Comparison of ENCODE assay signal across 21 cellular contexts in the genomic region with DNA sequence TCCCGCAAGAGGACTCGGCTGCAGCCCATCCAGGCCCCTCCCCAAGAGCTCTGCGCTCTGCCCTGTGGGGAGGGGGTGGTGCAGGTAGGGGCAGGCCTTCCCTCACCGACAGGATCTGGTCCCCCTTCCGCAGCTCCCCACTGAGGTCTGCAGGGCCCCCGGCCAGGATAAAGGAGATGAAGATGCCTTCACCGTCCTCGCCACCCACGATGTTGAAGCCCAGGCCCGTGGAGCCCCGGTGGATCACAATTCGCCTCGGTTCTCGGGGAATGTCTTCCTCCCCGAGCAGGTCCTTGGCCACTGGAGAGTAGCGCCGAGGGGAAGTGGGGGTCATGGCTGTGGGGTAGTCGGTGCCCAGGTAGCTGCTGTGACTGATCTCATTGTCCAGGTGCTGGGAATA. TPM values are rescaled to one million over a fixed set of nuclear protein-coding genes. Genes with fewer than 3 reads are reported as not detected.
A peak's percentile ranks its signal among the peaks of the same experiment; 100 is the strongest.
DNase-seq lines count a peak whose midpoint lies in the region; ATAC-seq, FAIRE-seq and TF ChIP-seq lines count a peak whose summit lies in the region.
"Had no signal": no experiment of that assay in that cellular context is flagged by ENCODE, and none has a peak within 500 bp of the region (broad histone marks: within the 10 kb centered on the region; RNA-seq: fewer than 3 reads in every experiment).

No MANE protein-coding gene starts in this region.

- H4K12ac ChIP-seq in trophoblast cell (ENCODE audit: low read depth, low read length): no peak overlapping the region

- no peak overlapping the region for H3K23ac ChIP-seq in trophoblast cell (ENCODE audit: low read length)

- 83% methylated on average over 2 of the region's 18 CpGs for WGBS in right lobe of liver (ENCODE audit: insufficient coverage, low coverage, low lambda C conversion rate, missing lambda C conversion rate)
- 86% methylated on average over 17 of the region's 18 CpGs for WGBS in HepG2 (ENCODE audit: low lambda C conversion rate)
- no CpG with 5 or more reads among the region's 18 CpGs for WGBS in trophoblast cell (ENCODE audit: extremely low coverage, insufficient coverage, insufficient read length)

- no peak overlapping the region for H2BK120ac ChIP-seq in trophoblast cell (ENCODE audit: insufficient read depth, low read length, poor library complexity)

- H2AFZ ChIP-seq in HepG2 (ENCODE audit: low read length) (no peak overlapping the region), trophoblast cell (ENCODE audit: insufficient read depth, low read length, poor library complexity) (no peak overlapping the region)
- H2AFZ ChIP-seq: GM23248 had no signal

- H2AK5ac ChIP-seq in trophoblast cell (ENCODE audit: low read length): no peak overlapping the region

- FAIRE-seq in HepG2 (lab: Jason Lieb, UNC): no peak
- FAIRE-seq: A204.1, D721Med, G401.6, GM12891, GM19239 had no signal

- peak overlapping the region; percentile 49 for H3K4me3 Mint-ChIP-seq in endothelial cell (ENCODE audit: unreplicated experiment)
- H3K4me3 Mint-ChIP-seq: CD4-positive, alpha-beta T cell; IgD-negative memory B cell had no signal

- H3K4me1 ChIP-seq in right lobe of liver (no peaks in the 10 kb centered on the region), HepG2 (ENCODE audit: insufficient read depth, low read length) (peaks cover 5% of the 10 kb centered on the region), trophoblast cell (ENCODE audit: control insufficient read depth in 1 of 2, insufficient read depth in 2 of 2, low read length in 2 of 2) (no peaks in the 10 kb centered on the region)

- DNase-seq in right lobe of liver (peak in 2 of 3 donors; percentile 40 to 43), HepG2 (ENCODE audit: low spot score) (no peak), WERI-Rb-1 (no peak), endothelial cell (ENCODE audit: low spot score) (no peak), germinal center (ENCODE audit: low spot score) (no peak), trophoblast cell (no peak)
- DNase-seq: ACHN; AML-193; Caco-2; CD4-positive, alpha-beta T cell; GM23248; HCEC 1CT had no signal

- no peaks in the 10 kb centered on the region for H4K20me1 ChIP-seq in HepG2 (ENCODE audit: insufficient read depth, low read length)

- H3K36me3 ChIP-seq in right lobe of liver (no peaks in the 10 kb centered on the region), HepG2 (replicated peaks in 1 of 2; ENCODE audit: control insufficient read depth in 1 of 2, insufficient read depth in 2 of 2, low read length in 2 of 2) (no peaks in the 10 kb centered on the region), WERI-Rb-1 (peaks cover 99% of the 10 kb centered on the region), trophoblast cell (ENCODE audit: control insufficient read depth in 1 of 2, insufficient read depth in 2 of 2, low read length in 2 of 2) (peaks cover 41 to 46% of the 10 kb centered on the region in 2 experiments)

- no peak overlapping the region for H3K4me3 ChIP-seq in right lobe of liver
- H3K4me3 ChIP-seq in HepG2 (replicated peaks in 1 of 3; ENCODE audit: insufficient read depth in 1 of 3, low read depth in 2 of 3, low read length in 3 of 3): no peak overlapping the region
- H3K4me3 ChIP-seq in WERI-Rb-1 (ENCODE audit: low read depth, low read length): no peak overlapping the region
- no peak overlapping the region for H3K4me3 ChIP-seq in trophoblast cell (ENCODE audit: low read depth, low read length)
- H3K4me3 ChIP-seq: GM23248 had no signal

- H3K27ac Mint-ChIP-seq in endothelial cell (ENCODE audit: unreplicated experiment): no peak overlapping the region
- H3K27ac Mint-ChIP-seq: CD4-positive, alpha-beta T cell; IgD-negative memory B cell had no signal

- CTCF ChIA-PET in HepG2 (lab: Yijun Ruan, JAX; ENCODE audit: low intra/inter-chr PET ratio, low total read pairs): no interaction called here

- H3K4me2 ChIP-seq in HepG2 (ENCODE audit: low read depth, low read length) (no peak overlapping the region), trophoblast cell (ENCODE audit: low read length) (no peak overlapping the region)

- no peaks in the 10 kb centered on the region for H3K27me3 ChIP-seq in right lobe of liver
- H3K27me3 ChIP-seq in HepG2 (ENCODE audit: control insufficient read depth in 1 of 2, insufficient read depth in 2 of 2, low read length in 2 of 2): no peaks in the 10 kb centered on the region
- no peaks in the 10 kb centered on the region for H3K27me3 ChIP-seq in WERI-Rb-1 (ENCODE audit: insufficient read depth, low read depth, severe bottlenecking)
- no peaks in the 10 kb centered on the region for H3K27me3 ChIP-seq in trophoblast cell (ENCODE audit: insufficient read depth, low read length)

- H3K9me3 ChIP-seq in right lobe of liver (no peaks in the 10 kb centered on the region), HepG2 (ENCODE audit: low read length) (no peaks in the 10 kb centered on the region), WERI-Rb-1 (ENCODE audit: severe bottlenecking) (no peaks in the 10 kb centered on the region), trophoblast cell (ENCODE audit: insufficient read depth, low read depth, low read length) (no peaks in the 10 kb centered on the region)
- H3K9me3 ChIP-seq: Caco-2 had no signal

- H3K4ac ChIP-seq in trophoblast cell (ENCODE audit: low read depth, low read length): no peak overlapping the region

- POLR2A ChIA-PET in HepG2 (lab: Yijun Ruan, JAX): no interaction called here

- no TSS peak for BruUV-seq in HepG2 (replicated peaks; lab: Mats Ljungman, UMichigan)

- H3K36me3 Mint-ChIP-seq in endothelial cell (ENCODE audit: low read depth, unreplicated experiment): peaks cover 38% of the 10 kb centered on the region

- no peak for TF ChIP-seq RAD21 in HepG2 (CRISPR knock-in tag; IDR thresholded peaks at IDR 0.05)

- H3K14ac ChIP-seq in trophoblast cell (ENCODE audit: low read length): no peak overlapping the region

- H3K9me3 Mint-ChIP-seq in endothelial cell (ENCODE audit: unreplicated experiment): no peaks in the 10 kb centered on the region
- H3K9me3 Mint-ChIP-seq: CD4-positive, alpha-beta T cell had no signal

- no peaks in the 10 kb centered on the region for H3K79me1 ChIP-seq in trophoblast cell (ENCODE audit: low read length)

- H4K8ac ChIP-seq in trophoblast cell (ENCODE audit: low read depth, low read length): no peak overlapping the region

- in situ Hi-C loops in HepG2 (cut with HindIII; ENCODE audit: extremely low pct_ligation_motif_present, low pct_unique_long_range_greater_than_20kb): no loop called here

- H3K18ac ChIP-seq in trophoblast cell (ENCODE audit: low read length): no peak overlapping the region

- H3K27me3 Mint-ChIP-seq in endothelial cell (ENCODE audit: unreplicated experiment): peaks cover 12% of the 10 kb centered on the region
- H3K27me3 Mint-ChIP-seq: CD4-positive, alpha-beta T cell; IgD-negative memory B cell had no signal

- H3K9ac ChIP-seq in HepG2 (ENCODE audit: insufficient read depth, low read depth, low read length) (no peak overlapping the region), trophoblast cell (ENCODE audit: low read length) (no peak overlapping the region)
- H3K9ac ChIP-seq: GM23248 had no signal

- TF ChIP-seq EP300 in HepG2 (IDR thresholded peaks at IDR 0.05; ENCODE audit: low read depth in 2 of 2, low read length in 2 of 2): no peak
- TF ChIP-seq EP300 in HepG2 (CRISPR knock-in tag; IDR thresholded peaks at IDR 0.05; ENCODE audit: borderline replicate concordance): no peak

- no peak overlapping the region for H2BK5ac ChIP-seq in trophoblast cell (ENCODE audit: low read depth, low read length, poor library complexity)

- no peak for ATAC-seq in right lobe of liver
- no peak for ATAC-seq in HepG2
- no peak for ATAC-seq in HG03045 (IDR thresholded peaks at IDR 0.05; ENCODE audit: unreplicated experiment)

- no peaks in the 10 kb centered on the region for H3K79me2 ChIP-seq in HepG2 (ENCODE audit: insufficient read depth, low read length)
- no peaks in the 10 kb centered on the region for H3K79me2 ChIP-seq in trophoblast cell (ENCODE audit: control insufficient read depth, insufficient read depth, low read length, poor library complexity)

- TF ChIP-seq POLR2A in right lobe of liver (IDR thresholded peaks at IDR 0.05): no peak
- TF ChIP-seq POLR2A in HepG2 (IDR thresholded peaks at IDR 0.05; ENCODE audit: insufficient read depth in 1 of 2, low read depth in 2 of 2, low read length in 2 of 2): no peak

- no peak overlapping the region for H2BK12ac ChIP-seq in trophoblast cell (ENCODE audit: low read length)

- intact Hi-C loops in right lobe of liver (cut with DNase I): no loop called here
- intact Hi-C loops in HepG2 (cut with micrococcal nuclease; ENCODE audit: unreplicated experiment): no loop called here

- H3K27ac ChIP-seq in right lobe of liver (no peak overlapping the region), HepG2 (ENCODE audit: extremely low read length, insufficient read depth, low read length) (no peak overlapping the region), WERI-Rb-1 (peak overlapping the region; percentile 28), trophoblast cell (ENCODE audit: low read depth, low read length) (no peak overlapping the region)
- H3K27ac ChIP-seq: C4-2B, GM23248, HL-60 had no signal

- H3K4me1 Mint-ChIP-seq in endothelial cell (ENCODE audit: unreplicated experiment): peaks cover 3% of the 10 kb centered on the region
- H3K4me1 Mint-ChIP-seq: IgD-negative memory B cell had no signal

- no peak for TF ChIP-seq CTCF in right lobe of liver (IDR thresholded peaks at IDR 0.05)
- TF ChIP-seq CTCF in HepG2 (CRISPR knock-in tag; IDR thresholded peaks at IDR 0.05): no peak
- TF ChIP-seq CTCF in WERI-Rb-1 (IDR thresholded peaks at IDR 0.05; ENCODE audit: low read depth, low read length): no peak
- no peak for TF ChIP-seq CTCF in endothelial cell (IDR thresholded peaks at IDR 0.05; ENCODE audit: unreplicated experiment)

- H4K91ac ChIP-seq in trophoblast cell (ENCODE audit: low read depth, low read length): no peak overlapping the region

RNA-seq across cellular contexts. Expression of gene ASGR1, which starts 17.5 kb away (rescaled TPM):
- total RNA-seq in right lobe of liver (100 to 1,000 TPM; 399 to 624 (median 417) TPM), HepG2 (2016; rRNA removed; fragmentation: Illumina TruSeq; extraction: Trizol) (156 and 353 TPM in 2 replicates), endothelial cell (ENCODE audit: unreplicated experiment) (23.9 TPM)
- total RNA-seq in HepG2 (2016; cell fraction: cytosol; rRNA removed; fragmentation: Illumina TruSeq; extraction: Trizol; ENCODE audit: low read depth): 114 and 140 TPM in 2 replicates
- total RNA-seq in HepG2 (2016; cell fraction: insoluble cytoplasmic fraction; rRNA removed; fragmentation: Illumina TruSeq; extraction: Trizol): 143 and 370 TPM in 2 replicates
- 141 and 170 TPM in 2 replicates for total RNA-seq in HepG2 (2016; cell fraction: membrane; rRNA removed; fragmentation: Illumina TruSeq; extraction: Trizol)
- 259 and 311 TPM in 2 replicates for total RNA-seq in HepG2 (2016; cell fraction: nucleus; rRNA removed; fragmentation: Illumina TruSeq; extraction: Trizol)
- polyA plus RNA-seq in HepG2 (2011; rRNA removed): 796 and 885 TPM in 2 replicates
- polyA plus RNA-seq in HepG2 (2011; cell fraction: cytosol; rRNA removed): 756 and 1,094 TPM in 2 replicates
- polyA plus RNA-seq in HepG2 (2011; cell fraction: nucleus; rRNA removed): 1,952 and 2,162 TPM in 2 replicates
- 455 and 483 TPM in 2 replicates for polyA plus RNA-seq in HepG2 (2012)
- 105 and 129 TPM in 2 replicates for polyA plus RNA-seq in HepG2 (2016; cell fraction: cytosol; fragmentation: Illumina TruSeq; extraction: Trizol; ENCODE audit: low read depth)
- 167 and 180 TPM in 2 replicates for polyA plus RNA-seq in HepG2 (2016; cell fraction: insoluble cytoplasmic fraction; fragmentation: Illumina TruSeq; extraction: Trizol; ENCODE audit: low read depth)
- 121 and 143 TPM in 2 replicates for polyA plus RNA-seq in HepG2 (2016; cell fraction: membrane; fragmentation: Illumina TruSeq; extraction: Trizol; ENCODE audit: low read depth)
- polyA plus RNA-seq in HepG2 (2016; cell fraction: nucleus; fragmentation: Illumina TruSeq; extraction: Trizol; ENCODE audit: insufficient read depth, low read depth): 760 and 778 TPM in 2 replicates
- 0.19 and 386 TPM in 2 replicates for polyA minus RNA-seq in HepG2 (2011; rRNA and poly(A)+ RNA removed; ENCODE audit: low replicate concordance)
- polyA minus RNA-seq in HepG2 (2011; cell fraction: cytosol; rRNA and poly(A)+ RNA removed): 254 and 269 TPM in 2 replicates
- polyA minus RNA-seq in HepG2 (2011; cell fraction: nucleus; rRNA and poly(A)+ RNA removed): 141 and 153 TPM in 2 replicates
- polyA plus RNA-seq in trophoblast cell (2013): 5.7 and 5.9 TPM in 2 replicates

RNA-seq across cellular contexts. Expression of gene DLG4, which starts 23.0 kb away (rescaled TPM):
- total RNA-seq in right lobe of liver: 1 to 10 TPM; 3.0 to 6.4 (median 4.1) TPM
- 0.25 and 0.71 TPM in 2 replicates for total RNA-seq in HepG2 (2016; rRNA removed; fragmentation: Illumina TruSeq; extraction: Trizol)
- total RNA-seq in HepG2 (2016; cell fraction: cytosol; rRNA removed; fragmentation: Illumina TruSeq; extraction: Trizol; ENCODE audit: low read depth): under 0.01 TPM in 1 of 2 replicates, not detected in the other
- total RNA-seq in HepG2 (2016; cell fraction: insoluble cytoplasmic fraction; rRNA removed; fragmentation: Illumina TruSeq; extraction: Trizol): 0.40 and 0.69 TPM in 2 replicates
- 0.40 and 0.52 TPM in 2 replicates for total RNA-seq in HepG2 (2016; cell fraction: membrane; rRNA removed; fragmentation: Illumina TruSeq; extraction: Trizol)
- total RNA-seq in HepG2 (2016; cell fraction: nucleus; rRNA removed; fragmentation: Illumina TruSeq; extraction: Trizol): 1.3 and 1.6 TPM in 2 replicates
- 3.9 and 4.3 TPM in 2 replicates for polyA plus RNA-seq in HepG2 (2011; rRNA removed)
- 1.1 and 2.0 TPM in 2 replicates for polyA plus RNA-seq in HepG2 (2011; cell fraction: cytosol; rRNA removed)
- polyA plus RNA-seq in HepG2 (2011; cell fraction: nucleus; rRNA removed): 22.1 and 26.3 TPM in 2 replicates
- polyA plus RNA-seq in HepG2 (2012): 3.7 and 4.4 TPM in 2 replicates
- 0.18 and 0.33 TPM in 2 replicates for polyA plus RNA-seq in HepG2 (2016; cell fraction: cytosol; fragmentation: Illumina TruSeq; extraction: Trizol; ENCODE audit: low read depth)
- polyA plus RNA-seq in HepG2 (2016; cell fraction: insoluble cytoplasmic fraction; fragmentation: Illumina TruSeq; extraction: Trizol; ENCODE audit: low read depth): 0.32 and 0.49 TPM in 2 replicates
- 0.53 and 0.70 TPM in 2 replicates for polyA plus RNA-seq in HepG2 (2016; cell fraction: membrane; fragmentation: Illumina TruSeq; extraction: Trizol; ENCODE audit: low read depth)
- polyA plus RNA-seq in HepG2 (2016; cell fraction: nucleus; fragmentation: Illumina TruSeq; extraction: Trizol; ENCODE audit: insufficient read depth, low read depth): 2.4 and 4.5 TPM in 2 replicates
- polyA minus RNA-seq in HepG2 (2011; rRNA and poly(A)+ RNA removed; ENCODE audit: low replicate concordance): 3.3 and 3.4 TPM in 2 replicates
- 2.1 and 2.4 TPM in 2 replicates for polyA minus RNA-seq in HepG2 (2011; cell fraction: cytosol; rRNA and poly(A)+ RNA removed)
- 4.0 and 4.2 TPM in 2 replicates for polyA minus RNA-seq in HepG2 (2011; cell fraction: nucleus; rRNA and poly(A)+ RNA removed)
- total RNA-seq in endothelial cell (ENCODE audit: unreplicated experiment): 44.3 TPM
- 14.6 and 15.7 TPM in 2 replicates for polyA plus RNA-seq in trophoblast cell (2013)

RNA-seq across cellular contexts. Expression of gene ACADVL, which starts 23.1 kb away (rescaled TPM):
- total RNA-seq in right lobe of liver (1,000 to 10,000 TPM in 3 of 6 experiments, 100 to 1,000 TPM in 3; 640 to 1,849 (median 1,071) TPM), HepG2 (2016; rRNA removed; fragmentation: Illumina TruSeq; extraction: Trizol) (106 and 219 TPM in 2 replicates), endothelial cell (ENCODE audit: unreplicated experiment) (281 TPM)
- total RNA-seq in HepG2 (2016; cell fraction: cytosol; rRNA removed; fragmentation: Illumina TruSeq; extraction: Trizol; ENCODE audit: low read depth): 29.7 and 32.3 TPM in 2 replicates
- 112 and 237 TPM in 2 replicates for total RNA-seq in HepG2 (2016; cell fraction: insoluble cytoplasmic fraction; rRNA removed; fragmentation: Illumina TruSeq; extraction: Trizol)
- 44.6 and 53.4 TPM in 2 replicates for total RNA-seq in HepG2 (2016; cell fraction: membrane; rRNA removed; fragmentation: Illumina TruSeq; extraction: Trizol)
- total RNA-seq in HepG2 (2016; cell fraction: nucleus; rRNA removed; fragmentation: Illumina TruSeq; extraction: Trizol): 207 and 230 TPM in 2 replicates
- polyA plus RNA-seq in HepG2 (2011; rRNA removed): 412 and 521 TPM in 2 replicates
- polyA plus RNA-seq in HepG2 (2011; cell fraction: cytosol; rRNA removed): 135 and 196 TPM in 2 replicates
- 5,199 and 5,548 TPM in 2 replicates for polyA plus RNA-seq in HepG2 (2011; cell fraction: nucleus; rRNA removed)
- 315 and 441 TPM in 2 replicates for polyA plus RNA-seq in HepG2 (2012)
- polyA plus RNA-seq in HepG2 (2016; cell fraction: cytosol; fragmentation: Illumina TruSeq; extraction: Trizol; ENCODE audit: low read depth): 17.9 and 19.9 TPM in 2 replicates
- 93.8 and 107 TPM in 2 replicates for polyA plus RNA-seq in HepG2 (2016; cell fraction: insoluble cytoplasmic fraction; fragmentation: Illumina TruSeq; extraction: Trizol; ENCODE audit: low read depth)
- polyA plus RNA-seq in HepG2 (2016; cell fraction: membrane; fragmentation: Illumina TruSeq; extraction: Trizol; ENCODE audit: low read depth): 31.9 and 34.8 TPM in 2 replicates
- 578 and 583 TPM in 2 replicates for polyA plus RNA-seq in HepG2 (2016; cell fraction: nucleus; fragmentation: Illumina TruSeq; extraction: Trizol; ENCODE audit: insufficient read depth, low read depth)
- polyA minus RNA-seq in HepG2 (2011; rRNA and poly(A)+ RNA removed; ENCODE audit: low replicate concordance): 253 and 530 TPM in 2 replicates
- polyA minus RNA-seq in HepG2 (2011; cell fraction: cytosol; rRNA and poly(A)+ RNA removed): 79.8 and 87.7 TPM in 2 replicates
- 354 and 373 TPM in 2 replicates for polyA minus RNA-seq in HepG2 (2011; cell fraction: nucleus; rRNA and poly(A)+ RNA removed)
- polyA plus RNA-seq in trophoblast cell (2013): 491 and 526 TPM in 2 replicates

RNA-seq across cellular contexts. Expression of gene DVL2, which starts 37.7 kb away (rescaled TPM):
- total RNA-seq in right lobe of liver: 10 to 100 TPM in 4 of 6 experiments, 1 to 10 TPM in 2; 9.6 to 13.5 (median 12.8) TPM
- 27.2 and 38.2 TPM in 2 replicates for total RNA-seq in HepG2 (2016; rRNA removed; fragmentation: Illumina TruSeq; extraction: Trizol)
- total RNA-seq in HepG2 (2016; cell fraction: cytosol; rRNA removed; fragmentation: Illumina TruSeq; extraction: Trizol; ENCODE audit: low read depth): 37.2 and 38.8 TPM in 2 replicates
- 22.7 and 41.3 TPM in 2 replicates for total RNA-seq in HepG2 (2016; cell fraction: insoluble cytoplasmic fraction; rRNA removed; fragmentation: Illumina TruSeq; extraction: Trizol)
- 32.1 and 32.7 TPM in 2 replicates for total RNA-seq in HepG2 (2016; cell fraction: membrane; rRNA removed; fragmentation: Illumina TruSeq; extraction: Trizol)
- 38.1 and 39.7 TPM in 2 replicates for total RNA-seq in HepG2 (2016; cell fraction: nucleus; rRNA removed; fragmentation: Illumina TruSeq; extraction: Trizol)
- polyA plus RNA-seq in HepG2 (2011; rRNA removed): 5.7 and 7.0 TPM in 2 replicates
- polyA plus RNA-seq in HepG2 (2011; cell fraction: cytosol; rRNA removed): 4.7 and 6.4 TPM in 2 replicates
- 29.2 and 36.2 TPM in 2 replicates for polyA plus RNA-seq in HepG2 (2011; cell fraction: nucleus; rRNA removed)
- polyA plus RNA-seq in HepG2 (2012): 20.0 and 24.6 TPM in 2 replicates
- 11.1 and 12.5 TPM in 2 replicates for polyA plus RNA-seq in HepG2 (2016; cell fraction: cytosol; fragmentation: Illumina TruSeq; extraction: Trizol; ENCODE audit: low read depth)
- polyA plus RNA-seq in HepG2 (2016; cell fraction: insoluble cytoplasmic fraction; fragmentation: Illumina TruSeq; extraction: Trizol; ENCODE audit: low read depth): 22.5 and 26.2 TPM in 2 replicates
- polyA plus RNA-seq in HepG2 (2016; cell fraction: membrane; fragmentation: Illumina TruSeq; extraction: Trizol; ENCODE audit: low read depth): 18.3 and 21.6 TPM in 2 replicates
- 51.6 and 51.8 TPM in 2 replicates for polyA plus RNA-seq in HepG2 (2016; cell fraction: nucleus; fragmentation: Illumina TruSeq; extraction: Trizol; ENCODE audit: insufficient read depth, low read depth)
- 35.3 and 40.5 TPM in 2 replicates for polyA minus RNA-seq in HepG2 (2011; rRNA and poly(A)+ RNA removed; ENCODE audit: low replicate concordance)
- polyA minus RNA-seq in HepG2 (2011; cell fraction: cytosol; rRNA and poly(A)+ RNA removed): 10.3 and 10.8 TPM in 2 replicates
- polyA minus RNA-seq in HepG2 (2011; cell fraction: nucleus; rRNA and poly(A)+ RNA removed): 33.6 and 37.0 TPM in 2 replicates
- total RNA-seq in endothelial cell (ENCODE audit: unreplicated experiment): 58.2 TPM
- 34.2 and 34.4 TPM in 2 replicates for polyA plus RNA-seq in trophoblast cell (2013)

RNA-seq across cellular contexts. Expression of gene PHF23, which starts 42.6 kb away (rescaled TPM):
- total RNA-seq in right lobe of liver (10 to 100 TPM; 16.0 to 24.3 (median 18.2) TPM), HepG2 (2016; rRNA removed; fragmentation: Illumina TruSeq; extraction: Trizol) (33.2 and 37.5 TPM in 2 replicates), endothelial cell (ENCODE audit: unreplicated experiment) (80.9 TPM)
- total RNA-seq in HepG2 (2016; cell fraction: cytosol; rRNA removed; fragmentation: Illumina TruSeq; extraction: Trizol; ENCODE audit: low read depth): 10.5 and 10.6 TPM in 2 replicates
- 33.3 and 34.6 TPM in 2 replicates for total RNA-seq in HepG2 (2016; cell fraction: insoluble cytoplasmic fraction; rRNA removed; fragmentation: Illumina TruSeq; extraction: Trizol)
- 23.7 and 24.5 TPM in 2 replicates for total RNA-seq in HepG2 (2016; cell fraction: membrane; rRNA removed; fragmentation: Illumina TruSeq; extraction: Trizol)
- total RNA-seq in HepG2 (2016; cell fraction: nucleus; rRNA removed; fragmentation: Illumina TruSeq; extraction: Trizol): 13.4 and 18.2 TPM in 2 replicates
- 27.6 and 30.9 TPM in 2 replicates for polyA plus RNA-seq in HepG2 (2011; rRNA removed)
- polyA plus RNA-seq in HepG2 (2011; cell fraction: cytosol; rRNA removed): 19.6 and 22.8 TPM in 2 replicates
- 13.4 and 14.0 TPM in 2 replicates for polyA plus RNA-seq in HepG2 (2011; cell fraction: nucleus; rRNA removed)
- 18.6 and 20.8 TPM in 2 replicates for polyA plus RNA-seq in HepG2 (2012)
- 5.8 and 6.4 TPM in 2 replicates for polyA plus RNA-seq in HepG2 (2016; cell fraction: cytosol; fragmentation: Illumina TruSeq; extraction: Trizol; ENCODE audit: low read depth)
- polyA plus RNA-seq in HepG2 (2016; cell fraction: insoluble cytoplasmic fraction; fragmentation: Illumina TruSeq; extraction: Trizol; ENCODE audit: low read depth): 41.4 and 41.6 TPM in 2 replicates
- 11.9 and 12.0 TPM in 2 replicates for polyA plus RNA-seq in HepG2 (2016; cell fraction: membrane; fragmentation: Illumina TruSeq; extraction: Trizol; ENCODE audit: low read depth)
- polyA plus RNA-seq in HepG2 (2016; cell fraction: nucleus; fragmentation: Illumina TruSeq; extraction: Trizol; ENCODE audit: insufficient read depth, low read depth): 31.1 and 36.5 TPM in 2 replicates
- polyA minus RNA-seq in HepG2 (2011; rRNA and poly(A)+ RNA removed; ENCODE audit: low replicate concordance): 20.5 and 70.5 TPM in 2 replicates
- 13.2 and 14.7 TPM in 2 replicates for polyA minus RNA-seq in HepG2 (2011; cell fraction: cytosol; rRNA and poly(A)+ RNA removed)
- 9.0 and 11.4 TPM in 2 replicates for polyA minus RNA-seq in HepG2 (2011; cell fraction: nucleus; rRNA and poly(A)+ RNA removed)
- polyA plus RNA-seq in trophoblast cell (2013): 127 and 128 TPM in 2 replicates

Comparison
In these comparisons a context has a peak if more than half of its experiments do, and no peak if none do; other contexts are left out.
1. DNase-seq: peak in right lobe of liver (2 of 3); none in HepG2 (single experiment), WERI-Rb-1 (single experiment), endothelial cell (single experiment), germinal center (single experiment) and trophoblast cell (0 of 2).